Comparison of ENCODE assay signal across 9 cellular contexts in genomic region chr11:6389921-6390717, GRCh38. TPM values are rescaled to one million over a fixed set of nuclear protein-coding genes. Genes with fewer than 3 reads are reported as not detected.
DNase-seq lines count a peak whose midpoint lies in the region; ATAC-seq, FAIRE-seq and TF ChIP-seq lines count a peak whose summit lies in the region.
"Had no signal": no experiment of that assay in that cellular context is flagged by ENCODE, and none has a peak within 500 bp of the region (broad histone marks: within the 10 kb centered on the region; RNA-seq: fewer than 3 reads in every experiment).

Gene SMPD1, plus strand, starts transcription at chr11:6390474. Its CDS starts 125 bp downstream, at chr11:6390599.

- H3K36me3 ChIP-seq in kidney (ENCODE audit: control insufficient read depth in 1 of 2, insufficient read depth in 2 of 2, low read length in 2 of 2), result no peaks in the 10 kb centered on the region

- FAIRE-seq in kidney (lab: Jason Lieb, UNC), result no peak
- FAIRE-seq: endometrium had no signal

- peaks cover 8 to 11% of the 10 kb centered on the region in 2 donors for H3K4me1 ChIP-seq in kidney (ENCODE audit: control insufficient read depth in 1 of 2, insufficient read depth in 1 of 2, low read depth in 1 of 2, low read length in 2 of 2)

- TF ChIP-seq CTCF in kidney (IDR thresholded peaks at IDR 0.05; ENCODE audit: borderline replicate concordance, extremely low read depth, insufficient read depth), result no peak

- H3K9ac ChIP-seq in kidney (ENCODE audit: low read length in 2 of 2), result peak within 1 kb of the TSS; percentile 41 to 95

- intact Hi-C loops in kidney (cut with DNase I), result loop anchor here (10.0 kb wide), 1 partner anchor 115 kb away; no protein-coding TSS in a partner anchor

- H3K4me3 ChIP-seq in kidney (ENCODE audit: low read length in 2 of 2), result peak within 1 kb of the TSS; percentile 66 to 94

- H3K9me3 ChIP-seq in kidney (ENCODE audit: control insufficient read depth in 1 of 2, low read length in 2 of 2), result no peaks in the 10 kb centered on the region

- peak; percentile 96 for DNase-seq in AG20443 (ENCODE audit: low spot score)
- DNase-seq in NCI-H345 treated with DMSO at 0.1 percent for 48 hours (lab: John Stamatoyannopoulos, UW; ENCODE audit: unreplicated experiment), result peak; percentile 89
- peak; percentile 87 to 92 for DNase-seq in activated CD4-positive, alpha-beta T cell treated with anti-CD3 and anti-CD28 coated beads for 24 hours (ENCODE audit: low read depth in 2 of 2)
- DNase-seq in cerebellum (ENCODE audit: low spot score), result peak; percentile 94
- peak; percentile 98 for DNase-seq in kidney
- DNase-seq in stimulated activated CD4-positive, alpha-beta T cell treated with anti-CD3 and anti-CD28 coated beads, Interleukin-15, amount 100 ng/mL, for 1 hour (ENCODE audit: low read depth in 1 of 2, low spot score in 1 of 2), result peak; percentile 91 to 92

- ATAC-seq in GM19035 (IDR thresholded peaks at IDR 0.05; ENCODE audit: unreplicated experiment), result peak; percentile 97
- peak; percentile 97 for ATAC-seq in HG03342 (IDR thresholded peaks at IDR 0.05; ENCODE audit: unreplicated experiment)

- H3K27ac ChIP-seq in kidney (ENCODE audit: low read depth in 2 of 2, low read length in 2 of 2), result peak within 1 kb of the TSS; percentile 81 to 94

RNA-seq across cellular contexts. Expression of gene SMPD1, which starts in this region (rescaled TPM):
- total RNA-seq in cerebellum, result 11.5 TPM
- 76.0 TPM for total RNA-seq in kidney
- 155 TPM for polyA plus RNA-seq in kidney (ENCODE audit: insufficient read depth, low read depth, low replicate concordance)

Comparison
In these comparisons a context has a peak if more than half of its experiments do, and no peak if none do; other contexts are left out.
1. Peak in every context shown above with its lines: DNase-seq, ATAC-seq, H3K4me3 ChIP-seq and H3K27ac ChIP-seq.